ENCODE assay signal across 9 cellular contexts in genomic region chr1:152112101-152112884, GRCh38. TPM values are rescaled to one million over a fixed set of nuclear protein-coding genes. Genes with fewer than 3 reads are reported as not detected.
DNase-seq lines count a peak whose midpoint lies in the region; ATAC-seq and TF ChIP-seq lines count a peak whose summit lies in the region.
"Had no signal": no experiment of that assay in that cellular context is flagged by ENCODE, and none has a peak within 500 bp of the region (broad histone marks: within the 10 kb centered on the region; RNA-seq: fewer than 3 reads in every experiment).

No MANE protein-coding gene starts in this region.

- H3K4me1 ChIP-seq in CD8-positive, alpha-beta T cell (ENCODE audit: insufficient read depth, low read length) = peaks cover 38% of the 10 kb centered on the region
- H3K4me1 ChIP-seq in naive thymus-derived CD4-positive, alpha-beta T cell (ENCODE audit: control insufficient read depth in 2 of 2, insufficient read depth in 2 of 2, low read length in 2 of 2) = peaks cover 23 to 28% of the 10 kb centered on the region in 2 donors

- no peak for TF ChIP-seq CTCF in CD8-positive, alpha-beta T cell (IDR thresholded peaks at IDR 0.05)
- TF ChIP-seq CTCF in HFF-Myc (IDR thresholded peaks at IDR 0.05; ENCODE audit: low read depth, low read length, missing control alignments) = no peak
- no peak for TF ChIP-seq CTCF in coronary artery (IDR thresholded peaks at IDR 0.05)

- no peaks in the 10 kb centered on the region for H3K36me3 ChIP-seq in CD8-positive, alpha-beta T cell (ENCODE audit: insufficient read depth, low read length)
- no peaks in the 10 kb centered on the region for H3K36me3 ChIP-seq in naive thymus-derived CD4-positive, alpha-beta T cell (ENCODE audit: control insufficient read depth in 2 of 3, insufficient read depth in 3 of 3, low read length in 3 of 3)

- no peak for ATAC-seq in CD8-positive, alpha-beta T cell
- ATAC-seq in naive thymus-derived CD4-positive, alpha-beta T cell = no peak
- ATAC-seq in GM21737 (IDR thresholded peaks at IDR 0.05; ENCODE audit: unreplicated experiment) = no peak
- ATAC-seq in HG03159 (IDR thresholded peaks at IDR 0.05; ENCODE audit: unreplicated experiment) = no peak

- no peak for DNase-seq in CD8-positive, alpha-beta T cell
- DNase-seq in HFF-Myc (ENCODE audit: extremely low read depth, low read depth) (no peak), coronary artery (ENCODE audit: low spot score) (no peak), ureter (ENCODE audit: low spot score) (no peak), SKM-1 treated with dmso at 0.1 percent for 144 hours (lab: John Stamatoyannopoulos, UW; ENCODE audit: unreplicated experiment) (no peak)
- peak in 1 of 9 donors; percentile 25 for DNase-seq in naive thymus-derived CD4-positive, alpha-beta T cell
- DNase-seq: HFFc6 had no signal

- peaks cover 35% of the 10 kb centered on the region for H3K27me3 Mint-ChIP-seq in CD8-positive, alpha-beta T cell (ENCODE audit: low read depth)
- peaks cover 12 to 36% (median 16%) of the 10 kb centered on the region in 5 donors for H3K27me3 Mint-ChIP-seq in naive thymus-derived CD4-positive, alpha-beta T cell

- no peak overlapping the region for H3K4me3 Mint-ChIP-seq in CD8-positive, alpha-beta T cell
- H3K4me3 Mint-ChIP-seq in naive thymus-derived CD4-positive, alpha-beta T cell = no peak overlapping the region
- H3K4me3 Mint-ChIP-seq: HFFc6 had no signal

- no peaks in the 10 kb centered on the region for H3K36me3 Mint-ChIP-seq in CD8-positive, alpha-beta T cell
- peaks cover 0 to 13% (median 0%) of the 10 kb centered on the region in 5 donors for H3K36me3 Mint-ChIP-seq in naive thymus-derived CD4-positive, alpha-beta T cell

- H3K9me3 Mint-ChIP-seq in CD8-positive, alpha-beta T cell = no peaks in the 10 kb centered on the region
- H3K9me3 Mint-ChIP-seq in naive thymus-derived CD4-positive, alpha-beta T cell = peaks cover 0 to 8% (median 0%) of the 10 kb centered on the region in 11 donors

- H3K27ac Mint-ChIP-seq in CD8-positive, alpha-beta T cell = no peak overlapping the region
- H3K27ac Mint-ChIP-seq in naive thymus-derived CD4-positive, alpha-beta T cell = no peak overlapping the region
- H3K27ac Mint-ChIP-seq: HFFc6 had no signal

- H3K27ac ChIP-seq in CD8-positive, alpha-beta T cell (ENCODE audit: low read depth, low read length) = no peak overlapping the region
- H3K27ac ChIP-seq in coronary artery = no peak overlapping the region
- H3K27ac ChIP-seq in naive thymus-derived CD4-positive, alpha-beta T cell (ENCODE audit: low read depth, low read length) = no peak overlapping the region

- no peaks in the 10 kb centered on the region for H3K9me3 ChIP-seq in CD8-positive, alpha-beta T cell (ENCODE audit: low read length)
- H3K9me3 ChIP-seq in naive thymus-derived CD4-positive, alpha-beta T cell (ENCODE audit: control insufficient read depth in 2 of 3, low read length in 3 of 3) = no peaks in the 10 kb centered on the region

- CTCF ChIA-PET in CD8-positive, alpha-beta T cell (lab: Charles Lee) = interaction anchor here (0.6 kb wide), 1 partner anchor 243 kb away, joined by 3 read pairs; no protein-coding TSS in a partner anchor
- CTCF ChIA-PET in naive thymus-derived CD4-positive, alpha-beta T cell (lab: Charles Lee) = interaction anchor here (0.5 to 0.7 kb wide), 3 partner anchors 77 to 322 kb away, joined by 3 to 10 read pairs (median 3); partner anchors contain the start of gene TDRKH

- POLR2A ChIA-PET in CD8-positive, alpha-beta T cell (lab: Charles Lee) = no interaction called here
- POLR2A ChIA-PET in naive thymus-derived CD4-positive, alpha-beta T cell (lab: Charles Lee) = interaction anchor here (0.7 kb wide), 2 partner anchors 44 to 331 kb away, joined by 3 to 4 read pairs; no protein-coding TSS in a partner anchor

- H3K4me1 Mint-ChIP-seq in CD8-positive, alpha-beta T cell (ENCODE audit: low read depth) = no peaks in the 10 kb centered on the region
- peaks cover 0 to 11% (median 0%) of the 10 kb centered on the region in 7 donors for H3K4me1 Mint-ChIP-seq in naive thymus-derived CD4-positive, alpha-beta T cell

- H3K4me3 ChIP-seq in CD8-positive, alpha-beta T cell (ENCODE audit: low read depth, low read length) = peak overlapping the region; percentile 46
- peak overlapping the region; percentile 20 for H3K4me3 ChIP-seq in HFF-Myc (replicated peaks; ENCODE audit: low read depth, low read length)
- H3K4me3 ChIP-seq in coronary artery = peak overlapping the region; percentile 62
- peak overlapping the region; percentile 37 for H3K4me3 ChIP-seq in naive thymus-derived CD4-positive, alpha-beta T cell (ENCODE audit: low read length)

- H3K27me3 ChIP-seq in CD8-positive, alpha-beta T cell (ENCODE audit: insufficient read depth, low read length) = peaks cover 48% of the 10 kb centered on the region
- H3K27me3 ChIP-seq in naive thymus-derived CD4-positive, alpha-beta T cell (ENCODE audit: control insufficient read depth in 2 of 2, insufficient read depth in 2 of 2, low read length in 2 of 2) = peaks cover 4 to 52% of the 10 kb centered on the region in 2 donors

- intact Hi-C loops in CD8-positive, alpha-beta T cell (cut with DNase I, micrococcal nuclease) = no loop called here
- intact Hi-C loops in naive thymus-derived CD4-positive, alpha-beta T cell (cut with micrococcal nuclease) = loop anchor here in 1 of 2 donors (5.0 kb wide), 1 partner anchor 65 kb away; no protein-coding TSS in a partner anchor

RNA-seq across cellular contexts. Expression of gene TCHH, which starts 3.0 kb away (rescaled TPM):
- not detected for total RNA-seq in CD8-positive, alpha-beta T cell
- under 1 TPM in 1 of 5 experiments, not detected in 4; 0.02 TPM for total RNA-seq in naive thymus-derived CD4-positive, alpha-beta T cell
- polyA plus RNA-seq in naive thymus-derived CD4-positive, alpha-beta T cell = not detected
- not detected for total RNA-seq in ureter

RNA-seq across cellular contexts. Expression of gene TCHHL1, which starts 23.4 kb away (rescaled TPM):
- total RNA-seq in CD8-positive, alpha-beta T cell = not detected
- total RNA-seq in naive thymus-derived CD4-positive, alpha-beta T cell = not detected
- not detected for polyA plus RNA-seq in naive thymus-derived CD4-positive, alpha-beta T cell
- total RNA-seq in ureter = not detected
- total RNA-seq: HFFc6 had no signal

RNA-seq across cellular contexts. Expression of gene RPTN, which starts 46.7 kb away (rescaled TPM):
- not detected for total RNA-seq in CD8-positive, alpha-beta T cell
- total RNA-seq in naive thymus-derived CD4-positive, alpha-beta T cell = not detected
- not detected for polyA plus RNA-seq in naive thymus-derived CD4-positive, alpha-beta T cell
- total RNA-seq in ureter = not detected
- total RNA-seq: HFFc6 had no signal
